ENCODE assay signal across 30 cellular contexts in genomic region chr2:46404181-46404759, GRCh38.
"Had no signal": no experiment of that assay in that cellular context is flagged by ENCODE, and none has a peak within 500 bp of the region (broad histone marks: within the 10 kb centered on the region; RNA-seq: fewer than 3 reads in every experiment).

No MANE protein-coding gene starts in this region.

- FAIRE-seq: astrocyte, bronchial epithelial cell had no signal

- H3K9me3 Mint-ChIP-seq: activated CD4-positive, alpha-beta memory T cell treated with anti-CD3 and anti-CD28 coated beads for 36 hours; activated naive CD4-positive, alpha-beta T cell treated with anti-CD3 and anti-CD28 coated beads, Interleukin-2, amount 10 ng/mL, durations not matched to agents 7 days and 5 days; activated T-helper 1 cell treated with anti-CD3 and anti-CD28 coated beads, Interleukin-12 subunit alpha, Interleukin-12 subunit beta, Interleukin-2, Interleukin-4 antibody, amounts not matched to agents 30 ng/mL and 10 ng/mL and 1 ng/mL, durations not matched to agents 14 hours and 24 hours and 36 hours; activated T-helper 2 cell treated with anti-CD3 and anti-CD28 coated beads, Interferon-gamma antibody, Interleukin-2, Interleukin-4, amounts not matched to agents 10 μg/mL and 5 μg/mL and 100 μg/mL, durations not matched to agents 14 hours and 24 hours and 36 hours; central memory CD8-positive, alpha-beta T cell; dendritic cell treated with granulocyte-macrophage colony-stimulating factor and Interleukin-4, amounts not matched to agents 40 ng/mL and 50 ng/mL, for 4 days; endodermal cell; WTC11 had no signal

- H3K4me3 ChIP-seq: coronary artery, dorsolateral prefrontal cortex, gastroesophageal sphincter had no signal

- DNase-seq: activated CD4-positive, alpha-beta memory T cell treated with anti-CD3 and anti-CD28 coated beads for 36 hours; activated CD4-positive, alpha-beta T cell treated with anti-CD3 and anti-CD28 coated beads for 1 hour; activated CD4-positive, alpha-beta T cell treated with anti-CD3 and anti-CD28 coated beads for 48 hours; activated CD8-positive, alpha-beta memory T cell treated with anti-CD3 and anti-CD28 coated beads, Interleukin-2, amount 10 ng/mL, durations not matched to agents 7 days and 5 days; activated CD8-positive, alpha-beta memory T cell treated with anti-CD3 and anti-CD28 coated beads, Interleukin-2, amount 50 U/mL, for 4 hours; activated CD8-positive, alpha-beta T cell treated with anti-CD3 and anti-CD28 coated beads, Interleukin-2, amount 10 ng/mL, durations not matched to agents 7 days and 5 days; activated effector memory CD4-positive, alpha-beta T cell treated with anti-CD3 and anti-CD28 coated beads, Interleukin-2, amount 50 U/mL, for 16 hours; activated naive CD4-positive, alpha-beta T cell treated with anti-CD3 and anti-CD28 coated beads, Interleukin-2, amount 10 ng/mL, durations not matched to agents 7 days and 5 days; activated T-cell treated with anti-CD3 and anti-CD28 coated beads, Interleukin-2, amount 50 U/mL, for 1 hour; activated T-cell treated with anti-CD3 and anti-CD28 coated beads, Interleukin-2, amount 50 U/mL, for 48 hours; amniotic stem cell; anterior cingulate cortex; brain microvascular endothelial cell; dorsolateral prefrontal cortex; effector memory CD4-positive, alpha-beta T cell; endodermal cell; foreskin keratinocyte; T-helper 2 cell had no signal

- H3K4me3 Mint-ChIP-seq: activated CD4-positive, alpha-beta memory T cell treated with anti-CD3 and anti-CD28 coated beads for 36 hours; activated CD8-positive, alpha-beta memory T cell treated with anti-CD3 and anti-CD28 coated beads, Interleukin-2, amount 10 ng/mL, durations not matched to agents 7 days and 5 days; activated CD8-positive, alpha-beta T cell treated with anti-CD3 and anti-CD28 coated beads, Interleukin-2, amount 10 ng/mL, durations not matched to agents 7 days and 5 days; activated naive CD4-positive, alpha-beta T cell treated with anti-CD3 and anti-CD28 coated beads, Interleukin-2, amount 10 ng/mL, durations not matched to agents 7 days and 5 days; activated naive CD8-positive, alpha-beta T cell; activated T-helper 1 cell treated with anti-CD3 and anti-CD28 coated beads, Interleukin-12 subunit alpha, Interleukin-12 subunit beta, Interleukin-2, Interleukin-4 antibody, amounts not matched to agents 30 ng/mL and 10 ng/mL and 1 ng/mL, durations not matched to agents 14 hours and 24 hours and 36 hours; central memory CD8-positive, alpha-beta T cell; dendritic cell treated with granulocyte-macrophage colony-stimulating factor and Interleukin-4, amounts not matched to agents 40 ng/mL and 50 ng/mL, for 4 days; endodermal cell; WTC11 had no signal

- H3K27me3 Mint-ChIP-seq: activated CD4-positive, alpha-beta memory T cell treated with anti-CD3 and anti-CD28 coated beads for 36 hours; activated naive CD8-positive, alpha-beta T cell; central memory CD8-positive, alpha-beta T cell; dendritic cell treated with granulocyte-macrophage colony-stimulating factor and Interleukin-4, amounts not matched to agents 40 ng/mL and 50 ng/mL, for 4 days had no signal

- H3K9me3 ChIP-seq: gastroesophageal sphincter had no signal

- H3K27ac Mint-ChIP-seq: activated CD4-positive, alpha-beta memory T cell treated with anti-CD3 and anti-CD28 coated beads for 36 hours; activated CD8-positive, alpha-beta memory T cell treated with anti-CD3 and anti-CD28 coated beads, Interleukin-2, amount 10 ng/mL, durations not matched to agents 7 days and 5 days; activated CD8-positive, alpha-beta T cell treated with anti-CD3 and anti-CD28 coated beads, Interleukin-2, amount 10 ng/mL, durations not matched to agents 7 days and 5 days; activated naive CD4-positive, alpha-beta T cell treated with anti-CD3 and anti-CD28 coated beads, Interleukin-2, amount 10 ng/mL, durations not matched to agents 7 days and 5 days; activated naive CD8-positive, alpha-beta T cell; activated T-helper 1 cell treated with anti-CD3 and anti-CD28 coated beads, Interleukin-12 subunit alpha, Interleukin-12 subunit beta, Interleukin-2, Interleukin-4 antibody, amounts not matched to agents 30 ng/mL and 10 ng/mL and 1 ng/mL, durations not matched to agents 14 hours and 24 hours and 36 hours; activated T-helper 2 cell treated with anti-CD3 and anti-CD28 coated beads, Interferon-gamma antibody, Interleukin-2, Interleukin-4, amounts not matched to agents 10 μg/mL and 5 μg/mL and 100 μg/mL, durations not matched to agents 14 hours and 24 hours and 36 hours; dendritic cell treated with granulocyte-macrophage colony-stimulating factor and Interleukin-4, amounts not matched to agents 40 ng/mL and 50 ng/mL, for 4 days; endodermal cell; WTC11 had no signal

- H3K4me1 ChIP-seq: foreskin keratinocyte had no signal

- H3K27ac ChIP-seq: brain microvascular endothelial cell, coronary artery, dorsolateral prefrontal cortex, foreskin keratinocyte, gastroesophageal sphincter, VCaP had no signal

- ATAC-seq: activated CD8-positive, alpha-beta memory T cell treated with anti-CD3 and anti-CD28 coated beads, Interleukin-2, amount 10 ng/mL, durations not matched to agents 7 days and 5 days; activated CD8-positive, alpha-beta T cell treated with anti-CD3 and anti-CD28 coated beads, Interleukin-2, amount 10 ng/mL, durations not matched to agents 7 days and 5 days; esophagus mucosa; foreskin keratinocyte; gastroesophageal sphincter; WTC11 had no signal

- H3K36me3 ChIP-seq: brain microvascular endothelial cell, gastroesophageal sphincter had no signal

- H3K27me3 ChIP-seq: brain microvascular endothelial cell, dorsolateral prefrontal cortex, foreskin keratinocyte, gastroesophageal sphincter had no signal

- H3K36me3 Mint-ChIP-seq: activated CD4-positive, alpha-beta memory T cell treated with anti-CD3 and anti-CD28 coated beads for 36 hours; activated CD8-positive, alpha-beta memory T cell treated with anti-CD3 and anti-CD28 coated beads, Interleukin-2, amount 10 ng/mL, durations not matched to agents 7 days and 5 days; activated naive CD4-positive, alpha-beta T cell treated with anti-CD3 and anti-CD28 coated beads, Interleukin-2, amount 10 ng/mL, durations not matched to agents 7 days and 5 days; activated naive CD8-positive, alpha-beta T cell; WTC11 had no signal

- H3K4me1 Mint-ChIP-seq: activated CD8-positive, alpha-beta memory T cell treated with anti-CD3 and anti-CD28 coated beads, Interleukin-2, amount 10 ng/mL, durations not matched to agents 7 days and 5 days; activated naive CD4-positive, alpha-beta T cell treated with anti-CD3 and anti-CD28 coated beads, Interleukin-2, amount 10 ng/mL, durations not matched to agents 7 days and 5 days; endodermal cell had no signal
